In genomic region chr4:38209654-38210053, GRCh38 we compare ENCODE assay signal across 28 cellular contexts.
"Had no signal": no experiment of that assay in that cellular context is flagged by ENCODE, and none has a peak within 500 bp of the region (broad histone marks: within the 10 kb centered on the region; RNA-seq: fewer than 3 reads in every experiment).

No MANE protein-coding gene starts in this region.

- H3K27ac ChIP-seq: brain microvascular endothelial cell, PC-9, WERI-Rb-1 had no signal

- ATAC-seq: activated CD8-positive, alpha-beta memory T cell treated with anti-CD3 and anti-CD28 coated beads, Interleukin-2, amount 10 ng/mL, durations not matched to agents 7 days and 5 days; activated naive CD8-positive, alpha-beta T cell treated with anti-CD3 and anti-CD28 coated beads, Interleukin-2, amount 50 U/mL, for 24 hours had no signal

- H3K27me3 ChIP-seq: brain microvascular endothelial cell had no signal

- H3K4me2 ChIP-seq: PC-9 had no signal

- H3K4me3 ChIP-seq: PC-9 had no signal

- H3K36me3 ChIP-seq: brain microvascular endothelial cell, WERI-Rb-1 had no signal

- DNase-seq: activated CD4-positive, alpha-beta memory T cell treated with anti-CD3 and anti-CD28 coated beads, Interleukin-2, amount 10 ng/mL, durations not matched to agents 7 days and 5 days; activated CD4-positive, alpha-beta T cell treated with anti-CD3 and anti-CD28 coated beads for 1 hour; activated CD4-positive, alpha-beta T cell treated with anti-CD3 and anti-CD28 coated beads for 48 hours; activated CD4-positive, CD25-positive, alpha-beta regulatory T cell; activated CD8-positive, alpha-beta memory T cell treated with anti-CD3 and anti-CD28 coated beads for 24 hours; activated CD8-positive, alpha-beta memory T cell treated with anti-CD3 and anti-CD28 coated beads, Interleukin-2, amount 10 ng/mL, durations not matched to agents 7 days and 5 days; activated CD8-positive, alpha-beta memory T cell treated with anti-CD3 and anti-CD28 coated beads, Interleukin-2, amount 50 U/mL, for 48 hours; activated effector memory CD4-positive, alpha-beta T cell treated with Interleukin-2 at 50 U/mL for 16 hours; activated naive CD4-positive, alpha-beta T cell treated with anti-CD3 and anti-CD28 coated beads, Interleukin-2, amount 10 ng/mL, durations not matched to agents 7 days and 5 days; activated naive CD8-positive, alpha-beta T cell treated with anti-CD3 and anti-CD28 coated beads, Interleukin-2, amount 50 U/mL, for 24 hours; activated T-cell treated with anti-CD3 and anti-CD28 coated beads, Interleukin-2, amount 50 U/mL, for 48 hours; anterior cingulate cortex; central memory CD4-positive, alpha-beta T cell; NCI-H1105; NCI-H1417 treated with DMSO at 0.1 percent for 48 hours; NCI-H187 treated with DMSO at 0.1 percent for 48 hours; NCI-H2081; NCI-H226; NCI-H446 treated with DMSO at 0.1 percent for 48 hours; NCI-H524; PC-9; Right ventricle myocardium superior; SW 1271; T-helper 1 cell; T-helper 2 cell; T-helper 9 cell; WERI-Rb-1 had no signal
